30 cellular contexts compared by ENCODE assay signal in genomic region chr3:131819656-131820055, GRCh38.
A peak's percentile ranks its signal among the peaks of the same experiment; 100 is the strongest.
DNase-seq lines count a peak whose midpoint lies in the region; ATAC-seq, FAIRE-seq and TF ChIP-seq lines count a peak whose summit lies in the region.
"Had no signal": no experiment of that assay in that cellular context is flagged by ENCODE, and none has a peak within 500 bp of the region (broad histone marks: within the 10 kb centered on the region; RNA-seq: fewer than 3 reads in every experiment).

No MANE protein-coding gene starts in this region.

- dilution Hi-C loops in endothelial cell of umbilical vein (cut with MboI; ENCODE audit: extremely low pct_ligation_motif_present, low sequenced_read_pairs) = no loop called here

- H3K27me3 ChIP-seq in left ventricle myocardium inferior (ENCODE audit: low read depth) = no peaks in the 10 kb centered on the region
- peaks cover 0 to 3% of the 10 kb centered on the region in 2 experiments for H3K27me3 ChIP-seq in endothelial cell of umbilical vein (ENCODE audit: control insufficient read depth in 2 of 2, insufficient read depth in 2 of 2, low read length in 2 of 2)
- H3K27me3 ChIP-seq: BE2C had no signal

- H3K27ac Mint-ChIP-seq in neural crest cell (ENCODE audit: unreplicated experiment) = peak overlapping the region; percentile 40
- H3K27ac Mint-ChIP-seq: CD14-positive monocyte; CD8-positive, alpha-beta memory T cell had no signal

- no peak overlapping the region for H2AFZ ChIP-seq in endothelial cell of umbilical vein (ENCODE audit: low read depth, low read length)

- no peaks in the 10 kb centered on the region for H3K36me3 Mint-ChIP-seq in neural crest cell (ENCODE audit: low read depth)
- H3K36me3 Mint-ChIP-seq: CD14-positive monocyte; CD8-positive, alpha-beta memory T cell had no signal

- H3K36me3 ChIP-seq in left ventricle myocardium inferior (no peaks in the 10 kb centered on the region), endothelial cell of umbilical vein (ENCODE audit: control insufficient read depth in 2 of 2, extremely low read depth in 1 of 2, insufficient read depth in 2 of 2, low read length in 2 of 2) (no peaks in the 10 kb centered on the region)
- H3K36me3 ChIP-seq: BE2C, SJCRH30 had no signal

- H3K4me1 Mint-ChIP-seq in neural crest cell = peaks cover 20% of the 10 kb centered on the region
- H3K4me1 Mint-ChIP-seq: CD14-positive monocyte; CD8-positive, alpha-beta memory T cell had no signal

- TF ChIP-seq CTCF in left ventricle myocardium inferior (IDR thresholded peaks at IDR 0.05; ENCODE audit: borderline replicate concordance) (no peak), endothelial cell of umbilical vein (IDR thresholded peaks at IDR 0.05; ENCODE audit: extremely low read depth in 1 of 2, insufficient read depth in 1 of 2, low read depth in 1 of 2, low read length in 2 of 2) (no peak), neural crest cell (conservative IDR thresholded peaks at IDR 0.05) (no peak)

- intact Hi-C loops in left ventricle myocardium inferior (cut with micrococcal nuclease) (no loop called here), left ventricle myocardium superior (cut with micrococcal nuclease) (no loop called here), endothelial cell of umbilical vein (cut with micrococcal nuclease) (no loop called here)

- H3K4me1 ChIP-seq in left ventricle myocardium inferior = peaks cover 26% of the 10 kb centered on the region
- no peaks in the 10 kb centered on the region for H3K4me1 ChIP-seq in endothelial cell of umbilical vein (ENCODE audit: control insufficient read depth, extremely low read depth, insufficient read depth, low read length)
- H3K4me1 ChIP-seq: BE2C, SJCRH30 had no signal

- H4K20me1 ChIP-seq in endothelial cell of umbilical vein (replicated peaks; ENCODE audit: control insufficient read depth, extremely low read depth, insufficient read depth, low read length) = no peaks in the 10 kb centered on the region

- POLR2A ChIA-PET in endothelial cell of umbilical vein (lab: Charles Lee) = no interaction called here

- no peak overlapping the region for H3K4me3 ChIP-seq in left ventricle myocardium inferior
- H3K4me3 ChIP-seq in endothelial cell of umbilical vein (replicated peaks in 1 of 3; ENCODE audit: insufficient read depth in 1 of 3, low read depth in 1 of 3, low read length in 3 of 3) = no peak overlapping the region
- H3K4me3 ChIP-seq: SJCRH30 had no signal

- ATAC-seq in left ventricle myocardium superior (no peak), HG02852 (IDR thresholded peaks at IDR 0.05; ENCODE audit: unreplicated experiment) (no peak), HG03159 (IDR thresholded peaks at IDR 0.05; ENCODE audit: unreplicated experiment) (no peak)
- ATAC-seq: PC-3 had no signal

- CTCF ChIA-PET in endothelial cell of umbilical vein (lab: Charles Lee) = no interaction called here

- DNase-seq in left ventricle myocardium inferior (no peak), left ventricle myocardium superior (no peak), endothelial cell of umbilical vein (ENCODE audit: low read depth, low spot score) (peak; percentile 58), neural crest cell (ENCODE audit: low read depth, low spot score) (no peak), germinal center (ENCODE audit: low spot score) (no peak)
- DNase-seq: 8988T; ACHN; BE2C; CD8-positive, alpha-beta memory T cell; DMS 273 treated with DMSO at 0.1 percent for 48 hours; DMS79; GF-D8; H7; KBM-7; MV-4-11; NCI-H1105; NCI-H146; NCI-H1930; NCI-H446; NCI-H524 treated with DMSO at 0.1 percent for 48 hours; NCI-H82; NK-92 treated with Interleukin-12 subunit alpha and Interleukin-12 subunit beta, amount 100 ng/mL, for 24 hours; PC-3; SJCRH30 had no signal

- BruUV-seq in endothelial cell of umbilical vein (replicated peaks; lab: Mats Ljungman, UMichigan) = no TSS peak

- H3K27me3 Mint-ChIP-seq in neural crest cell (ENCODE audit: low read depth) = peaks cover 3% of the 10 kb centered on the region

- no peak for TF ChIP-seq POLR2A in endothelial cell of umbilical vein (IDR thresholded peaks at IDR 0.05; ENCODE audit: low read depth, low read length)

- H3K27ac ChIP-seq in left ventricle myocardium inferior (replicated peaks) = peak overlapping the region; percentile 26
- H3K27ac ChIP-seq in endothelial cell of umbilical vein (ENCODE audit: insufficient read depth, low read depth, low read length) = no peak overlapping the region
- H3K27ac ChIP-seq: SJCRH30 had no signal

- H3K9me3 Mint-ChIP-seq in neural crest cell = no peaks in the 10 kb centered on the region
- H3K9me3 Mint-ChIP-seq: CD8-positive, alpha-beta memory T cell had no signal

- H3K4me2 ChIP-seq in endothelial cell of umbilical vein (ENCODE audit: insufficient read depth, low read length) = no peak overlapping the region

- H3K79me2 ChIP-seq in endothelial cell of umbilical vein (ENCODE audit: control insufficient read depth, insufficient read depth, low read length) = no peaks in the 10 kb centered on the region

- no peak overlapping the region for H3K4me3 Mint-ChIP-seq in neural crest cell
- H3K4me3 Mint-ChIP-seq: CD14-positive monocyte; CD8-positive, alpha-beta memory T cell had no signal

- no peak overlapping the region for H3K9ac ChIP-seq in endothelial cell of umbilical vein (replicated peaks; ENCODE audit: extremely low read depth, insufficient read depth, low read length)

- no peak for FAIRE-seq in endothelial cell of umbilical vein (lab: Jason Lieb, UNC)
- FAIRE-seq: GM12891, GM19239, HTR-8/SVneo had no signal

- H3K9me1 ChIP-seq in endothelial cell of umbilical vein (replicated peaks; ENCODE audit: control insufficient read depth, extremely low read depth, insufficient read depth, low read length) = no peaks in the 10 kb centered on the region

- H3K9me3 ChIP-seq in left ventricle myocardium inferior (replicated peaks) = no peaks in the 10 kb centered on the region
- no peaks in the 10 kb centered on the region for H3K9me3 ChIP-seq in endothelial cell of umbilical vein (replicated peaks; ENCODE audit: control insufficient read depth, insufficient read depth, low read length)
- H3K9me3 ChIP-seq: BE2C, SJCRH30 had no signal

TF ChIP-seq in endothelial cell of umbilical vein, 7 proteins besides CTCF, POLR2A, EP300 and RAD21:
- no peak for TF ChIP-seq EZH2 (IDR thresholded peaks at IDR 0.05; ENCODE audit: borderline replicate concordance, low read depth, low read length, severe bottlenecking)
- TF ChIP-seq GATA2 (IDR thresholded peaks at IDR 0.05; ENCODE audit: insufficient read depth, insufficient read length, low read depth, low read length) = no peak
- no peak for TF ChIP-seq MAX (IDR thresholded peaks at IDR 0.05; ENCODE audit: insufficient read depth, insufficient read length)
- TF ChIP-seq JUN (IDR thresholded peaks at IDR 0.05; ENCODE audit: borderline replicate concordance, insufficient read depth, insufficient read length, low read depth) = no peak
- no peak for TF ChIP-seq MYC (IDR thresholded peaks at IDR 0.05; ENCODE audit: low read depth, low read length)
- no peak for TF ChIP-seq FOS (IDR thresholded peaks at IDR 0.05; ENCODE audit: borderline replicate concordance, insufficient read depth, low read length)
- TF ChIP-seq POLR2AphosphoS5 (IDR thresholded peaks at IDR 0.05; ENCODE audit: insufficient read depth, low read depth, low read length) = no peak
